1 cellular context compared by ENCODE assay signal in genomic region chr16:67277294-67277998, GRCh38.
TF ChIP-seq lines count a peak whose summit lies in the region.

No MANE protein-coding gene starts in this region.

TF ChIP-seq in HepG2, 621 proteins besides CTCF, POLR2A, EP300 and RAD21:
- TF ChIP-seq FOSL2 (CRISPR knock-in tag; IDR thresholded peaks at IDR 0.05) (peak; percentile 68), ZBTB25 (CRISPR knock-in tag; IDR thresholded peaks at IDR 0.05) (no peak), ZSCAN12 (CRISPR knock-in tag; IDR thresholded peaks at IDR 0.05) (no peak), ZBTB20 (CRISPR knock-in tag; IDR thresholded peaks at IDR 0.05; ENCODE audit: borderline replicate concordance, low read depth) (no peak)
